Comparison of ENCODE assay signal across 12 cellular contexts in genomic region chr1:160099716-160100375, GRCh38. TPM values are rescaled to one million over a fixed set of nuclear protein-coding genes. Genes with fewer than 3 reads are reported as not detected.
DNase-seq lines count a peak whose midpoint lies in the region; ATAC-seq and TF ChIP-seq lines count a peak whose summit lies in the region.
"Had no signal": no experiment of that assay in that cellular context is flagged by ENCODE, and none has a peak within 500 bp of the region (broad histone marks: within the 10 kb centered on the region; RNA-seq: fewer than 3 reads in every experiment).

No MANE protein-coding gene starts in this region.

- H3K4me3 Mint-ChIP-seq in activated CD8-positive, alpha-beta T cell treated with anti-CD3 and anti-CD28 coated beads for 36 hours = peak overlapping the region; percentile 69

- in situ Hi-C loops in HAP-1 (cut with MboI; ENCODE audit: low sequenced_read_pairs) = loop anchor here (5.0 to 10.0 kb wide), 2 partner anchors 145 to 192 kb away; no protein-coding TSS in a partner anchor

- no peaks in the 10 kb centered on the region for H3K27me3 Mint-ChIP-seq in activated CD8-positive, alpha-beta T cell treated with anti-CD3 and anti-CD28 coated beads for 36 hours

- intact Hi-C loops in activated CD8-positive, alpha-beta T cell treated with anti-CD3 and anti-CD28 coated beads for 36 hours (cut with micrococcal nuclease) = loop anchor here (5.0 to 10.0 kb wide), 4 partner anchors 107 to 515 kb away; partner anchors contain the start of gene PEA15
- intact Hi-C loops in right lobe of liver (cut with DNase I) = loop anchor here (10.0 kb wide), 1 partner anchor 275 kb away; no protein-coding TSS in a partner anchor

- H3K4me1 ChIP-seq in right lobe of liver (peaks cover 0 to 50% (median 16%) of the 10 kb centered on the region in 4 donors), subcutaneous abdominal adipose tissue (ENCODE audit: control insufficient read depth in 5 of 5, insufficient read depth in 5 of 5, low read length in 5 of 5) (peaks cover 20 to 61% (median 44%) of the 10 kb centered on the region in 5 donors), HAP-1 (peaks cover 25% of the 10 kb centered on the region)

- H3K36me3 ChIP-seq in right lobe of liver (no peaks in the 10 kb centered on the region), subcutaneous abdominal adipose tissue (ENCODE audit: control insufficient read depth in 5 of 5, insufficient read depth in 5 of 5, low read length in 5 of 5) (peaks cover 0 to 5% (median 2%) of the 10 kb centered on the region in 5 donors), HAP-1 (replicated peaks) (no peaks in the 10 kb centered on the region)

- no peak for ATAC-seq in activated CD8-positive, alpha-beta T cell treated with anti-CD3 and anti-CD28 coated beads for 36 hours
- ATAC-seq in right lobe of liver (no peak), GM21423 (IDR thresholded peaks at IDR 0.05; ENCODE audit: unreplicated experiment) (no peak)

- H3K9me3 ChIP-seq in right lobe of liver (no peaks in the 10 kb centered on the region), subcutaneous abdominal adipose tissue (ENCODE audit: control insufficient read depth in 5 of 5, low read length in 5 of 5) (no peaks in the 10 kb centered on the region), HAP-1 (no peaks in the 10 kb centered on the region)

- no peaks in the 10 kb centered on the region for H3K9me3 Mint-ChIP-seq in activated CD8-positive, alpha-beta T cell treated with anti-CD3 and anti-CD28 coated beads for 36 hours

- H3K27ac Mint-ChIP-seq in activated CD8-positive, alpha-beta T cell treated with anti-CD3 and anti-CD28 coated beads for 36 hours = peak overlapping the region; percentile 90

- H3K27ac ChIP-seq in right lobe of liver (peak overlapping the region in 2 of 3 donors; percentile 65 to 88), subcutaneous abdominal adipose tissue (ENCODE audit: low read depth, low read length) (peak overlapping the region; percentile 95)

- no peak for TF ChIP-seq CTCF in activated CD8-positive, alpha-beta T cell treated with anti-CD3 and anti-CD28 coated beads for 36 hours (IDR thresholded peaks at IDR 0.05)
- TF ChIP-seq CTCF in right lobe of liver (IDR thresholded peaks at IDR 0.05) = no peak

- CTCF ChIA-PET in activated CD8-positive, alpha-beta T cell treated with anti-CD3 and anti-CD28 coated beads for 36 hours (lab: Charles Lee) = interaction anchor here (1.0 to 7.3 kb wide), 14 partner anchors 10 to 277 kb away, joined by 3 to 119 read pairs (median 14); partner anchors contain the start of genes DCAF8 and KCNJ9

- WGBS in right lobe of liver (ENCODE audit: insufficient coverage, low coverage, low lambda C conversion rate, missing lambda C conversion rate) = 83% methylated on average over 1 of the region's 2 CpGs

- POLR2A ChIA-PET in activated CD8-positive, alpha-beta T cell treated with anti-CD3 and anti-CD28 coated beads for 36 hours (lab: Charles Lee) = interaction anchor here (1.0 kb wide), 1 partner anchor 191 kb away, joined by 3 read pairs; no protein-coding TSS in a partner anchor

- H3K4me3 ChIP-seq in right lobe of liver (no peak overlapping the region), subcutaneous abdominal adipose tissue (ENCODE audit: low read depth in 1 of 5, low read length in 5 of 5) (peak overlapping the region in 1 of 5 donors; percentile 78), HAP-1 (no peak overlapping the region)

- TF ChIP-seq POLR2A in right lobe of liver (IDR thresholded peaks at IDR 0.05) = no peak

- peaks cover 4% of the 10 kb centered on the region for H3K36me3 Mint-ChIP-seq in activated CD8-positive, alpha-beta T cell treated with anti-CD3 and anti-CD28 coated beads for 36 hours (ENCODE audit: low read depth)

- H3K27me3 ChIP-seq in right lobe of liver = no peaks in the 10 kb centered on the region
- no peaks in the 10 kb centered on the region for H3K27me3 ChIP-seq in subcutaneous abdominal adipose tissue (ENCODE audit: control insufficient read depth in 5 of 5, insufficient read depth in 4 of 5, low read length in 5 of 5)
- H3K27me3 ChIP-seq in HAP-1 (ENCODE audit: low read depth) = no peaks in the 10 kb centered on the region

- peaks cover 64% of the 10 kb centered on the region for H3K4me1 Mint-ChIP-seq in activated CD8-positive, alpha-beta T cell treated with anti-CD3 and anti-CD28 coated beads for 36 hours (ENCODE audit: low read depth)

- peak; percentile 40 for DNase-seq in DMS53 (lab: John Stamatoyannopoulos, UW)
- DNase-seq in DMS53 treated with DMSO at 0.1 percent for 48 hours (lab: John Stamatoyannopoulos, UW; ENCODE audit: unreplicated experiment) = no peak
- DNase-seq in activated CD8-positive, alpha-beta T cell treated with anti-CD3 and anti-CD28 coated beads for 36 hours = no peak
- DNase-seq in right lobe of liver = no peak
- no peak for DNase-seq in HAP-1 (ENCODE audit: low spot score in 2 of 2)
- no peak for DNase-seq in stimulated activated CD4-positive, alpha-beta T cell treated with anti-CD3 and anti-CD28 coated beads, Interleukin-2, amount 100 ng/mL, for 24 hours
- DNase-seq: 8988T, NCI-H187 treated with DMSO at 0.1 percent for 48 hours, small intestine had no signal

- H3K9ac ChIP-seq in subcutaneous abdominal adipose tissue (ENCODE audit: low read length in 5 of 5) = peak overlapping the region in 3 of 5 donors; percentile 0 to 91 (median 77)

RNA-seq across cellular contexts. Expression of gene IGSF8, which starts 1.4 kb away (rescaled TPM):
- total RNA-seq in activated CD8-positive, alpha-beta T cell treated with anti-CD3 and anti-CD28 coated beads for 36 hours = 10 to 100 TPM; 48.0 to 49.5 TPM
- 10 to 100 TPM; 27.5 to 45.7 (median 29.4) TPM for total RNA-seq in right lobe of liver

RNA-seq across cellular contexts. Expression of gene ATP1A2, which starts 15.7 kb away (rescaled TPM):
- total RNA-seq in activated CD8-positive, alpha-beta T cell treated with anti-CD3 and anti-CD28 coated beads for 36 hours = not detected
- 1 to 10 TPM in 1 of 6 experiments, under 1 TPM in 5; 0.22 to 1.7 (median 0.36) TPM for total RNA-seq in right lobe of liver
- total RNA-seq: bronchial epithelial cell had no signal

RNA-seq across cellular contexts. Expression of gene KCNJ9, which starts 18.5 kb away (rescaled TPM):
- not detected for total RNA-seq in activated CD8-positive, alpha-beta T cell treated with anti-CD3 and anti-CD28 coated beads for 36 hours
- total RNA-seq in right lobe of liver = not detected

RNA-seq across cellular contexts. Expression of gene KCNJ10, which starts 29.9 kb away (rescaled TPM):
- total RNA-seq in activated CD8-positive, alpha-beta T cell treated with anti-CD3 and anti-CD28 coated beads for 36 hours = under 1 TPM; 0.14 to 0.29 TPM
- 1 to 10 TPM in 2 of 6 experiments, under 1 TPM in 3, not detected in 1; 0.23 to 3.1 (median 0.31) TPM for total RNA-seq in right lobe of liver
- total RNA-seq: bronchial epithelial cell had no signal

RNA-seq across cellular contexts. Expression of gene ATP1A4, which starts 51.6 kb away (rescaled TPM):
- not detected for total RNA-seq in activated CD8-positive, alpha-beta T cell treated with anti-CD3 and anti-CD28 coated beads for 36 hours
- not detected for total RNA-seq in right lobe of liver
- total RNA-seq: bronchial epithelial cell had no signal
